Comparison of ENCODE assay signal across 12 cellular contexts in genomic region chr3:31890007-31890406, GRCh38.
DNase-seq lines count a peak whose midpoint lies in the region; TF ChIP-seq lines count a peak whose summit lies in the region.
"Had no signal": no experiment of that assay in that cellular context is flagged by ENCODE, and none has a peak within 500 bp of the region (broad histone marks: within the 10 kb centered on the region; RNA-seq: fewer than 3 reads in every experiment).

No MANE protein-coding gene starts in this region.

- no peaks in the 10 kb centered on the region for H3K27me3 Mint-ChIP-seq in H9 (ENCODE audit: low read depth)

- H2BK5ac ChIP-seq in H9 (ENCODE audit: insufficient read length, low read length), result no peak overlapping the region

- H2BK15ac ChIP-seq in H9 (ENCODE audit: low read depth, low read length), result no peak overlapping the region

- peaks cover 0 to 6% (median 5%) of the 10 kb centered on the region in 3 experiments; a peak in 2 of 7 replicates for H3K36me3 Mint-ChIP-seq in H9 (ENCODE audit: insufficient read depth in 1 of 3, low read depth in 3 of 3)

- TF ChIP-seq EP300 in sigmoid colon (IDR thresholded peaks at IDR 0.05), result no peak

- no peaks in the 10 kb centered on the region for H3K36me3 ChIP-seq in smooth muscle cell (ENCODE audit: low read depth)
- H3K36me3 ChIP-seq in sigmoid colon, result no peaks in the 10 kb centered on the region

- H3K79me2 ChIP-seq in H9 (ENCODE audit: insufficient read depth, low read length), result peaks cover 28% of the 10 kb centered on the region; the same call in 1 of the 2 replicates
- H3K79me2 ChIP-seq in smooth muscle cell (ENCODE audit: low read depth), result peaks cover 97% of the 10 kb centered on the region

- no CpG with 5 or more reads among the region's 2 CpGs for WGBS in H9 (ENCODE audit: extremely low coverage, insufficient read length, low lambda C conversion rate)
- 93% methylated on average over 2 of the region's 2 CpGs for WGBS in smooth muscle cell (ENCODE audit: low lambda C conversion rate)
- WGBS in sigmoid colon, 2 donors, result 92 to 96% methylated on average over 2 of the region's 2 CpGs

- no peaks in the 10 kb centered on the region for H3K23me2 ChIP-seq in H9 (ENCODE audit: insufficient read length, low read depth, low read length, poor library complexity, severe bottlenecking)

- no peak overlapping the region for H3K4me2 ChIP-seq in H9 (ENCODE audit: insufficient read depth, insufficient read length, low read length)
- no peak overlapping the region for H3K4me2 ChIP-seq in smooth muscle cell

- no peak overlapping the region for H3K4ac ChIP-seq in H9 (ENCODE audit: low read depth, low read length)

- H4K20me1 ChIP-seq in H9 (ENCODE audit: control insufficient read depth, insufficient read depth, insufficient read length) (no peaks in the 10 kb centered on the region), smooth muscle cell (ENCODE audit: low read depth) (peaks cover 28% of the 10 kb centered on the region)

- H3K4me1 ChIP-seq in H9 (ENCODE audit: insufficient read depth, low read length) (peaks cover 36% of the 10 kb centered on the region), smooth muscle cell (ENCODE audit: low read depth) (peaks cover 17% of the 10 kb centered on the region), sigmoid colon (peaks cover 0 to 27% (median 22%) of the 10 kb centered on the region in 4 donors)

- H2BK12ac ChIP-seq in H9 (ENCODE audit: insufficient read length, low read depth, low read length), result no peak overlapping the region

- TF ChIP-seq CTCF in H9 (conservative IDR thresholded peaks at IDR 0.05) (no peak), RWPE1 (conservative IDR thresholded peaks at IDR 0.05; ENCODE audit: low read depth) (no peak), smooth muscle cell (IDR thresholded peaks at IDR 0.05; ENCODE audit: borderline replicate concordance, insufficient read depth, poor library complexity, severe bottlenecking) (no peak), sigmoid colon (IDR thresholded peaks at IDR 0.05) (no peak), coronary artery (IDR thresholded peaks at IDR 0.05) (no peak)

- H3K56ac ChIP-seq in H9 (ENCODE audit: insufficient read length, low read depth, low read length), result no peak overlapping the region

- H3K27ac Mint-ChIP-seq in H9, result peak overlapping the region; percentile 0 to 9 (median 6); a peak in 1 of 7 replicates

- no peak overlapping the region for H2BK20ac ChIP-seq in H9 (ENCODE audit: low read depth, low read length, poor library complexity, severe bottlenecking)

- no peak overlapping the region for H3T11ph ChIP-seq in H9 (ENCODE audit: low read length)

- peaks cover 13% of the 10 kb centered on the region for H3F3A ChIP-seq in smooth muscle cell (ENCODE audit: low read depth)

- no peak overlapping the region for H4K5ac ChIP-seq in H9 (ENCODE audit: insufficient read length, low read depth, low read length)

- H3K9ac ChIP-seq in H9 (ENCODE audit: extremely low read depth, insufficient read length, low read length) (no peak overlapping the region), smooth muscle cell (ENCODE audit: low read depth) (no peak overlapping the region)
- H3K9ac ChIP-seq: GM23248 had no signal

- H2AFZ ChIP-seq in H9 (ENCODE audit: low read length), result no peak overlapping the region
- no peak overlapping the region for H2AFZ ChIP-seq in smooth muscle cell (ENCODE audit: low read depth)
- H2AFZ ChIP-seq: GM23248 had no signal

- intact Hi-C loops in sigmoid colon (cut with DNase I), result no loop called here

- H3K27me3 ChIP-seq in H9 (ENCODE audit: insufficient read depth, low read length) (no peaks in the 10 kb centered on the region), smooth muscle cell (ENCODE audit: low read depth) (no peaks in the 10 kb centered on the region), sigmoid colon (no peaks in the 10 kb centered on the region)

- H3K27ac ChIP-seq in H9 (ENCODE audit: insufficient read length, low read depth, low read length) (no peak overlapping the region), RWPE1 (peak overlapping the region; percentile 80), epithelial cell of prostate (peak overlapping the region; percentile 94), smooth muscle cell (ENCODE audit: low read depth) (peak overlapping the region; percentile 13), sigmoid colon (no peak overlapping the region), coronary artery (no peak overlapping the region)
- H3K27ac ChIP-seq: GM23248 had no signal

- no peak overlapping the region for H3K14ac ChIP-seq in H9 (ENCODE audit: insufficient read depth, low read length)

- H4K8ac ChIP-seq in H9 (replicated peaks; ENCODE audit: insufficient read length, low read depth, low read length), result no peak overlapping the region

- H3K4me3 ChIP-seq in smooth muscle cell, result no peak overlapping the region
- no peak overlapping the region for H3K4me3 ChIP-seq in sigmoid colon
- H3K4me3 ChIP-seq in coronary artery, result no peak overlapping the region
- H3K4me3 ChIP-seq: GM23248 had no signal

- H3K9me3 Mint-ChIP-seq in H9, result no peaks in the 10 kb centered on the region

- peaks cover 6% of the 10 kb centered on the region for H3K79me1 ChIP-seq in H9 (ENCODE audit: insufficient read depth, low read depth, low read length, poor library complexity, severe bottlenecking)

- POLR2A ChIA-PET in RWPE1 (lab: Yijun Ruan, JAX; ENCODE audit: low non-redundant PET), result no interaction called here

- DNase-seq in H9 (no peak), RWPE1 (ENCODE audit: low spot score) (no peak), epithelial cell of prostate (ENCODE audit: low read depth, low spot score) (no peak), smooth muscle cell (lab: John Stamatoyannopoulos, UW; ENCODE audit: unreplicated experiment) (no peak), COR-L47 (lab: John Stamatoyannopoulos, UW) (no peak), sigmoid colon (no peak), coronary artery (ENCODE audit: low spot score) (no peak)
- DNase-seq: C1 segment of cervical spinal cord, GM23248, NCI-H1105 treated with DMSO at 0.1 percent for 48 hours, NCI-H1694, RPMI8226 had no signal

- no peak overlapping the region for H4K91ac ChIP-seq in H9 (ENCODE audit: insufficient read length, low read depth, low read length)

- peaks cover 50 to 52% of the 10 kb centered on the region in 2 experiments for H3K4me1 Mint-ChIP-seq in H9

- TF ChIP-seq POLR2A in sigmoid colon (IDR thresholded peaks at IDR 0.05), result no peak

- H3K18ac ChIP-seq in H9 (ENCODE audit: insufficient read length, low read depth, low read length), result no peak overlapping the region

- H2AK5ac ChIP-seq in H9 (ENCODE audit: insufficient read length, low read length), result no peak overlapping the region

- CTCF ChIA-PET in RWPE1 (lab: Yijun Ruan, JAX), result no interaction called here

- no peak overlapping the region for H3K23ac ChIP-seq in H9 (ENCODE audit: insufficient read length, low read depth, low read length)

- H3K9me3 ChIP-seq in H9 (ENCODE audit: control insufficient read depth, low read depth, low read length), result no peaks in the 10 kb centered on the region
- no peaks in the 10 kb centered on the region for H3K9me3 ChIP-seq in smooth muscle cell (replicated peaks; ENCODE audit: low read depth)
- H3K9me3 ChIP-seq in sigmoid colon, result no peaks in the 10 kb centered on the region

- H2BK120ac ChIP-seq in H9 (ENCODE audit: low read depth, low read length, poor library complexity, severe bottlenecking), result no peak overlapping the region

- H3K4me3 Mint-ChIP-seq in H9, result no peak overlapping the region

Comparison
In these comparisons a context has a peak if more than half of its experiments do, and no peak if none do; other contexts are left out.
1. H3K27ac ChIP-seq: peak in RWPE1 (single experiment), epithelial cell of prostate (single experiment) and smooth muscle cell (single experiment); none in H9 (single experiment), sigmoid colon (0 of 4) and coronary artery (0 of 2).